14 cellular contexts compared by ENCODE assay signal in genomic region chr3:3129579-3129978, GRCh38. TPM values are rescaled to one million over a fixed set of nuclear protein-coding genes. Genes with fewer than 3 reads are reported as not detected.
"Had no signal": no experiment of that assay in that cellular context is flagged by ENCODE, and none has a peak within 500 bp of the region (broad histone marks: within the 10 kb centered on the region; RNA-seq: fewer than 3 reads in every experiment).

No MANE protein-coding gene starts in this region.

- ATAC-seq: activated CD4-positive, CD25-positive, alpha-beta regulatory T cell treated with anti-CD3 and anti-CD28 coated beads, Interleukin-2, amount 50 U/mL, for 24 hours; SK-N-SH treated with all-trans-retinoic acid at 6 μM for 48 hours had no signal

- DNase-seq: activated CD4-positive, alpha-beta T cell treated with anti-CD3 and anti-CD28 coated beads, Interleukin-2, amount 50 U/mL, for 48 hours; activated gamma-delta T cell treated with Interleukin-2 at 50 U/mL for 16 hours; amygdala; erythroblast; hippocampal formation; kidney glomerular epithelial cell; stimulated activated CD4-positive, alpha-beta T cell treated with anti-CD3 and anti-CD28 coated beads, Interleukin-4, amount 100 ng/mL, for 4 hours; thyroid gland had no signal

- H3K9me3 ChIP-seq: thyroid gland had no signal

- H3K4me3 ChIP-seq: thyroid gland had no signal

- H3K9me3 Mint-ChIP-seq: brain had no signal

- H3K27me3 ChIP-seq: thyroid gland had no signal

- H3K27ac ChIP-seq: thyroid gland had no signal

RNA-seq across cellular contexts. Expression of gene IL5RA, which starts 19.4 kb away (rescaled TPM):
- total RNA-seq: glomerular endothelial cell, myocyte, skeletal muscle tissue had no signal
